8 cellular contexts compared by ENCODE assay signal in genomic region chr19:15195381-15195964, GRCh38. TPM values are rescaled to one million over a fixed set of nuclear protein-coding genes. Genes with fewer than 3 reads are reported as not detected.
DNase-seq lines count a peak whose midpoint lies in the region; ATAC-seq and TF ChIP-seq lines count a peak whose summit lies in the region.

No MANE protein-coding gene starts in this region.

- no peak overlapping the region for H3K27ac ChIP-seq in colonic mucosa
- peak overlapping the region; percentile 53 for H3K27ac ChIP-seq in lower lobe of right lung
- peak overlapping the region; percentile 84 for H3K27ac ChIP-seq in vagina

- H3K4me1 ChIP-seq in colonic mucosa (no peaks in the 10 kb centered on the region), lower lobe of right lung (peaks cover 12% of the 10 kb centered on the region), vagina (peaks cover 53% of the 10 kb centered on the region)

- intact Hi-C loops in colonic mucosa (cut with DNase I), result no loop called here
- intact Hi-C loops in lower lobe of right lung (cut with DNase I), result no loop called here
- intact Hi-C loops in vagina (cut with DNase I), result no loop called here

- peak overlapping the region; percentile 25 for H3K4me3 ChIP-seq in colonic mucosa
- H3K4me3 ChIP-seq in lower lobe of right lung, result peak overlapping the region; percentile 40
- peak overlapping the region; percentile 39 to 53 for H3K4me3 ChIP-seq in vagina

- peak overlapping the region in 1 of 2 donors; percentile 63 for H3K9ac ChIP-seq in colonic mucosa (ENCODE audit: low read depth in 2 of 2, low read length in 2 of 2)

- DNase-seq in DMS 273 (lab: John Stamatoyannopoulos, UW; ENCODE audit: unreplicated experiment), result peak; percentile 72
- DNase-seq in DMS 273 treated with DMSO at 0.1 percent for 48 hours (lab: John Stamatoyannopoulos, UW), result no peak
- peak; percentile 37 for DNase-seq in NCI-H146 treated with DMSO at 0.1 percent for 48 hours (lab: John Stamatoyannopoulos, UW; ENCODE audit: unreplicated experiment)
- DNase-seq in colonic mucosa, result peak; percentile 41
- peak; percentile 72 for DNase-seq in lower lobe of right lung
- DNase-seq in vagina (ENCODE audit: extremely low spot score in 2 of 2), result no peak
- no peak for DNase-seq in NK-92 (lab: John Stamatoyannopoulos, UW; ENCODE audit: unreplicated experiment)

- H3K9me3 ChIP-seq in colonic mucosa (no peaks in the 10 kb centered on the region), lower lobe of right lung (no peaks in the 10 kb centered on the region), vagina (no peaks in the 10 kb centered on the region)

- H3K27me3 ChIP-seq in colonic mucosa (peaks cover 29% of the 10 kb centered on the region), lower lobe of right lung (ENCODE audit: low read depth) (peaks cover 18% of the 10 kb centered on the region), vagina (no peaks in the 10 kb centered on the region)

- peak; percentile 82 to 85 for ATAC-seq in lower lobe of right lung
- no peak for ATAC-seq in GM19452 (IDR thresholded peaks at IDR 0.05; ENCODE audit: unreplicated experiment)

- TF ChIP-seq CTCF in colonic mucosa (IDR thresholded peaks at IDR 0.05), result no peak
- no peak for TF ChIP-seq CTCF in lower lobe of right lung (IDR thresholded peaks at IDR 0.05)
- no peak for TF ChIP-seq CTCF in vagina (IDR thresholded peaks at IDR 0.05)

- no peak for TF ChIP-seq POLR2A in vagina (IDR thresholded peaks at IDR 0.05)

- H3K36me3 ChIP-seq in colonic mucosa, result no peaks in the 10 kb centered on the region
- H3K36me3 ChIP-seq in lower lobe of right lung, result peaks cover 13% of the 10 kb centered on the region
- peaks cover 0 to 11% of the 10 kb centered on the region in 2 donors for H3K36me3 ChIP-seq in vagina

RNA-seq across cellular contexts. Expression of gene NOTCH3, which starts 5.3 kb away (rescaled TPM):
- total RNA-seq in colonic mucosa, result 10 to 100 TPM in 1 of 2 donors, 1 to 10 TPM in 1; 4.4 to 10.5 TPM
- 52.7 TPM for total RNA-seq in lower lobe of right lung
- 76.6 TPM for total RNA-seq in vagina

RNA-seq across cellular contexts. Expression of gene EPHX3, which starts 36.8 kb away (rescaled TPM):
- total RNA-seq in colonic mucosa (under 1 TPM; 0.53 to 0.82 TPM), lower lobe of right lung (2.3 TPM), vagina (14.0 TPM)

Comparison
In these comparisons a context has a peak if more than half of its experiments do, and no peak if none do; other contexts are left out.
1. DNase-seq: peak in DMS 273 (single experiment), NCI-H146 treated with DMSO at 0.1 percent for 48 hours (single experiment), colonic mucosa (single experiment) and lower lobe of right lung (single experiment); none in DMS 273 treated with DMSO at 0.1 percent for 48 hours (single experiment), vagina (0 of 2) and NK-92 (single experiment).
2. Peak in every context shown above with its lines, with median percentiles within 50 percentile points of each other: H3K4me3 ChIP-seq.